12 cellular contexts compared by ENCODE assay signal in the genomic region with DNA sequence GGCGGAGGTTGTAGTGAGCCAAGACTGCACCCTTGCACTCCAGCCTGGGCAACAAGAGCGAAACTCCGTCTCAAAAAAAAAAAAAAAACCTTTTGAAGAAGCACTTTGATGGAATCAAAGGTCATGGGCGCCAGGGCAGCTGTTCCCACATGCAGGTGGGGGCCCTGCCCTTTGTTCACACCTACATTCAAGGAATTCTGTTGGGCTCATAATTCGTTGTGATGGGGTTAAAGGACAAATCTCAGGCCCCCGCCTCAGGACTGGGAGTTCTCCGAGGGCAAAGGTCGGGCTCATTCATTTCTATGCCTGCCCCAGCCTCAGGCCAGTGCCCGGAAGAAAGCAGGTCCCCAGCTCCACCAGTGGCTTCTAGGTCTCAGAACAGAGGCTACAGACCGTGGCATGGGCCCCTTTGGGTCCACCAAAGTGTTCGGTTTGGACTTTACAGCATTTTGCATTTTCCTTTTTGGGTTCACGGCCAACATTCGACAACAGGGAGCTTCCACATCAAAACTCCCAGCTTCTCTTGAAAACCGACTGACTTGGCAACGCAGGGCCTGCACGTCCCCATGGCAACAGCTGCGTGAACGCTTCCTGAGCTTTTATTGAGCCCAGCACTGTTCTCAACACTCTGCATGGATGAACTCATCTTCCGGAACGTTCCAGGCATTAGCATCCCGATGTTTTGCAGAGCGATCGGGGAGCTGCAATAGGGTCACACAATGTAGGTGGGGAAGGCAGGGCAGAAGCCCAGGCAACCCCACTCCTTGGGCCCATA. TPM values are rescaled to one million over a fixed set of nuclear protein-coding genes. Genes with fewer than 3 reads are reported as not detected.
A peak's percentile ranks its signal among the peaks of the same experiment; 100 is the strongest.
DNase-seq lines count a peak whose midpoint lies in the region; ATAC-seq and TF ChIP-seq lines count a peak whose summit lies in the region.
"Had no signal": no experiment of that assay in that cellular context is flagged by ENCODE, and none has a peak within 500 bp of the region (broad histone marks: within the 10 kb centered on the region; RNA-seq: fewer than 3 reads in every experiment).

No MANE protein-coding gene starts in this region.

- H3K27me3 ChIP-seq in duodenal mucosa (ENCODE audit: control insufficient read depth in 1 of 2, insufficient read depth in 2 of 2, low read length in 2 of 2): no peaks in the 10 kb centered on the region
- no peaks in the 10 kb centered on the region for H3K27me3 ChIP-seq in thyroid gland
- H3K27me3 ChIP-seq: upper lobe of right lung had no signal

- intact Hi-C loops in thyroid gland (cut with DNase I): no loop called here

- H3K36me3 ChIP-seq in duodenal mucosa (ENCODE audit: control insufficient read depth in 1 of 2, insufficient read depth in 2 of 2, low read length in 2 of 2): no peaks in the 10 kb centered on the region
- H3K36me3 ChIP-seq in thyroid gland: no peaks in the 10 kb centered on the region
- H3K36me3 ChIP-seq: upper lobe of right lung had no signal

- H3K9me3 ChIP-seq in duodenal mucosa (ENCODE audit: control insufficient read depth in 1 of 2, low read length in 2 of 2): no peaks in the 10 kb centered on the region
- no peaks in the 10 kb centered on the region for H3K9me3 ChIP-seq in thyroid gland
- H3K9me3 ChIP-seq: upper lobe of right lung had no signal

- peaks cover 0 to 4% of the 10 kb centered on the region in 2 donors for H3K4me1 ChIP-seq in duodenal mucosa (ENCODE audit: control insufficient read depth in 1 of 2, insufficient read depth in 2 of 2, low read length in 2 of 2)
- H3K4me1 ChIP-seq in thyroid gland: no peaks in the 10 kb centered on the region
- H3K4me1 ChIP-seq: upper lobe of right lung had no signal

- peak overlapping the region; percentile 23 for H3K27ac ChIP-seq in duodenal mucosa (ENCODE audit: low read depth, low read length)
- H3K27ac ChIP-seq in thyroid gland: no peak overlapping the region
- H3K27ac ChIP-seq: upper lobe of right lung had no signal

- TF ChIP-seq CTCF in thyroid gland (IDR thresholded peaks at IDR 0.05): no peak

- no peak for TF ChIP-seq POLR2A in thyroid gland (IDR thresholded peaks at IDR 0.05)

- H3K4me3 ChIP-seq in duodenal mucosa (ENCODE audit: low read depth in 1 of 2, low read length in 2 of 2) (peak overlapping the region; percentile 43 to 55), thyroid gland (replicated peaks in 1 of 3) (no peak overlapping the region)
- H3K4me3 ChIP-seq: GM12878, upper lobe of right lung had no signal

- 39 to 44% methylated on average over 22 to 23 of the region's 23 CpGs for WGBS in thyroid gland, 2 donors

- peak overlapping the region; percentile 47 to 52 for H3K9ac ChIP-seq in duodenal mucosa (ENCODE audit: low read depth in 1 of 2, low read length in 2 of 2)

- no peak for ATAC-seq in GM18498 (IDR thresholded peaks at IDR 0.05; ENCODE audit: unreplicated experiment)
- ATAC-seq: GM12878, upper lobe of right lung had no signal

- DNase-seq in NCI-H748 (lab: John Stamatoyannopoulos, UW; ENCODE audit: unreplicated experiment) (peak; percentile 4), NCI-H748 treated with DMSO at 0.1 percent for 48 hours (lab: John Stamatoyannopoulos, UW) (no peak), middle frontal gyrus (ENCODE audit: extremely low spot score, low spot score) (peak; percentile 69), thyroid gland (peak; percentile 74 to 78), NAMALWA (ENCODE audit: low spot score) (no peak), SKM-1 treated with dmso at 0.1 percent for 144 hours (lab: John Stamatoyannopoulos, UW; ENCODE audit: unreplicated experiment) (no peak)
- DNase-seq: ACHN, MV-4-11, upper lobe of right lung had no signal

RNA-seq across cellular contexts. Expression of gene GTF2F1, which starts 10.1 kb away (rescaled TPM):
- 10 to 100 TPM; 50.8 to 57.0 (median 51.4) TPM for total RNA-seq in thyroid gland

RNA-seq across cellular contexts. Expression of gene KHSRP, which starts 21.6 kb away (rescaled TPM):
- 100 to 1,000 TPM in 3 of 4 donors, 10 to 100 TPM in 1; 92.9 to 141 (median 118) TPM for total RNA-seq in thyroid gland

RNA-seq across cellular contexts. Expression of gene PSPN, which starts 27.3 kb away (rescaled TPM):
- total RNA-seq in thyroid gland: 1 to 10 TPM; 1.1 to 6.7 (median 2.6) TPM

RNA-seq across cellular contexts. Expression of gene ALKBH7, which starts 30.4 kb away (rescaled TPM):
- 100 to 1,000 TPM in 2 of 4 donors, 10 to 100 TPM in 2; 71.8 to 146 (median 91.4) TPM for total RNA-seq in thyroid gland

RNA-seq across cellular contexts. Expression of gene SLC25A41, which starts 30.5 kb away (rescaled TPM):
- under 1 TPM in 1 of 4 donors, not detected in 3; 0.33 TPM for total RNA-seq in thyroid gland
- total RNA-seq: upper lobe of right lung had no signal

Comparison
In these comparisons a context has a peak if more than half of its experiments do, and no peak if none do; other contexts are left out.
1. DNase-seq: peak in NCI-H748 (single experiment), middle frontal gyrus (single experiment) and thyroid gland (2 of 2); none in NCI-H748 treated with DMSO at 0.1 percent for 48 hours (single experiment), NAMALWA (single experiment) and SKM-1 treated with dmso at 0.1 percent for 144 hours (single experiment).
2. H3K4me3 ChIP-seq: peak in duodenal mucosa (2 of 2); none in thyroid gland (0 of 3).